In the genomic region with DNA sequence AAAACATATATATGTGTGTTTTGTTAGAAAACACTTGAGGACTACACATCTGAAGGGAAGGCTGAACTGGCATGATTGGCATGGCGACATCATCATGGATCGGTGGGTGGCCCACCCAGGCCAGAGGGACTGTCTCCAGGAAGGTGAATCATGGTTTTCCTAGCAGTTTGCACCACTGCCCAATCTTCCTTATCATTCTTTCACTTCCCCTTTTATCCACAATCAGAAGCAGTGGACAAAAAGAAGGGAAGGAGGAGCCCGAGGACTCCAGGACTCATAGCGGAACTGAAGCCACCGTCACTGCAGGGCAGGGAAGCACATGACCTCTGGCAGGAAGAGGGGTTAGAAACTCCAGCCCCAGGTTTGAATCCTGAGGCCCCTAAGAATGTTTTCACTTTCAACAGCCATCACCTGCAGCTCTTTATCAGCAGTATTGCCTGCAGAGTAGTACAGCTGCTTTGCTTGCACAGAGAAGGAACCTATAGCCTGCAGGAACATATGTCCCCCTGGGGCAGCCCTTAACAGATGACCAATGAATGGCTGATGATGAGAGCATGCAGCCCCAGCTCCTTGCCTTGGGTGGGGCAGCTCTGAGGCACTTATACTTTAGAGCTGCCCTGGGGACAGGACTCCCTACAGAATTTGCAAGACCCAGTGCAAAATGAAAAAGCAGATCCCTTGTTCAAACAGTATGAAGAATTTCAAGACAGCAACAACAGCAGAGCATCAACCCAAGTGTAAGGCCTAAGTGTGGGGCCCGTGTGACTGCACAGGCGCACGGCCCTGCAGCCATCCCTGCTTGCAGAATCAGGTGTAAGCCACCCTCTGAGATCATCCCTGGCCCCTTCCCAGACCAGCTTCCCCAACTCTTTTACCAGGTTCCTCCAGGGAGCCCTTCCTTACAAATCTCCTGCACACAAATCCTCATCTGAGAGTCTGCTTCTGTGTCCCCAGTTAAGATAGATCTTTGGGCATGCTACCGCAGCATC, we compare ENCODE assay signal across 2 cellular contexts.
TF ChIP-seq lines count a peak whose summit lies in the region.

No MANE protein-coding gene starts in this region.

TF ChIP-seq in liver, 16 proteins besides CTCF, POLR2A, EP300 and RAD21 (continued from another document):
- TF ChIP-seq, protein P1, sequence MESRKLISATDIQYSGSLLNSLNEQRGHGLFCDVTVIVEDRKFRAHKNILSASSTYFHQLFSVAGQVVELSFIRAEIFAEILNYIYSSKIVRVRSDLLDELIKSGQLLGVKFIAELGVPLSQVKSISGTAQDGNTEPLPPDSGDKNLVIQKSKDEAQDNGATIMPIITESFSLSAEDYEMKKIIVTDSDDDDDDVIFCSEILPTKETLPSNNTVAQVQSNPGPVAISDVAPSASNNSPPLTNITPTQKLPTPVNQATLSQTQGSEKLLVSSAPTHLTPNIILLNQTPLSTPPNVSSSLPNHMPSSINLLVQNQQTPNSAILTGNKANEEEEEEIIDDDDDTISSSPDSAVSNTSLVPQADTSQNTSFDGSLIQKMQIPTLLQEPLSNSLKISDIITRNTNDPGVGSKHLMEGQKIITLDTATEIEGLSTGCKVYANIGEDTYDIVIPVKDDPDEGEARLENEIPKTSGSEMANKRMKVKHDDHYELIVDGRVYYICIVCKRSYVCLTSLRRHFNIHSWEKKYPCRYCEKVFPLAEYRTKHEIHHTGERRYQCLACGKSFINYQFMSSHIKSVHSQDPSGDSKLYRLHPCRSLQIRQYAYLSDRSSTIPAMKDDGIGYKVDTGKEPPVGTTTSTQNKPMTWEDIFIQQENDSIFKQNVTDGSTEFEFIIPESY (IDR thresholded peaks at IDR 0.05), result no peak
- TF ChIP-seq RXRA (IDR thresholded peaks at IDR 0.05), result no peak

TF ChIP-seq in HepG2, 621 proteins besides CTCF, POLR2A, EP300 and RAD21 (continued from another document):
- TF ChIP-seq ZNF441 (CRISPR knock-in tag; IDR thresholded peaks at IDR 0.05; ENCODE audit: borderline replicate concordance), result no peak
- TF ChIP-seq, protein P2, sequence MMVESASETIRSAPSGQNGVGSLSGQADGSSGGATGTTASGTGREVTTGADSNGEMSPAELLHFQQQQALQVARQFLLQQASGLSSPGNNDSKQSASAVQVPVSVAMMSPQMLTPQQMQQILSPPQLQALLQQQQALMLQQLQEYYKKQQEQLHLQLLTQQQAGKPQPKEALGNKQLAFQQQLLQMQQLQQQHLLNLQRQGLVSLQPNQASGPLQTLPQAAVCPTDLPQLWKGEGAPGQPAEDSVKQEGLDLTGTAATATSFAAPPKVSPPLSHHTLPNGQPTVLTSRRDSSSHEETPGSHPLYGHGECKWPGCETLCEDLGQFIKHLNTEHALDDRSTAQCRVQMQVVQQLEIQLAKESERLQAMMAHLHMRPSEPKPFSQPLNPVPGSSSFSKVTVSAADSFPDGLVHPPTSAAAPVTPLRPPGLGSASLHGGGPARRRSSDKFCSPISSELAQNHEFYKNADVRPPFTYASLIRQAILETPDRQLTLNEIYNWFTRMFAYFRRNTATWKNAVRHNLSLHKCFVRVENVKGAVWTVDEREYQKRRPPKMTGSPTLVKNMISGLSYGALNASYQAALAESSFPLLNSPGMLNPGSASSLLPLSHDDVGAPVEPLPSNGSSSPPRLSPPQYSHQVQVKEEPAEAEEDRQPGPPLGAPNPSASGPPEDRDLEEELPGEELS (CRISPR knock-in tag; IDR thresholded peaks at IDR 0.05), result no peak
- TF ChIP-seq, protein P3, sequence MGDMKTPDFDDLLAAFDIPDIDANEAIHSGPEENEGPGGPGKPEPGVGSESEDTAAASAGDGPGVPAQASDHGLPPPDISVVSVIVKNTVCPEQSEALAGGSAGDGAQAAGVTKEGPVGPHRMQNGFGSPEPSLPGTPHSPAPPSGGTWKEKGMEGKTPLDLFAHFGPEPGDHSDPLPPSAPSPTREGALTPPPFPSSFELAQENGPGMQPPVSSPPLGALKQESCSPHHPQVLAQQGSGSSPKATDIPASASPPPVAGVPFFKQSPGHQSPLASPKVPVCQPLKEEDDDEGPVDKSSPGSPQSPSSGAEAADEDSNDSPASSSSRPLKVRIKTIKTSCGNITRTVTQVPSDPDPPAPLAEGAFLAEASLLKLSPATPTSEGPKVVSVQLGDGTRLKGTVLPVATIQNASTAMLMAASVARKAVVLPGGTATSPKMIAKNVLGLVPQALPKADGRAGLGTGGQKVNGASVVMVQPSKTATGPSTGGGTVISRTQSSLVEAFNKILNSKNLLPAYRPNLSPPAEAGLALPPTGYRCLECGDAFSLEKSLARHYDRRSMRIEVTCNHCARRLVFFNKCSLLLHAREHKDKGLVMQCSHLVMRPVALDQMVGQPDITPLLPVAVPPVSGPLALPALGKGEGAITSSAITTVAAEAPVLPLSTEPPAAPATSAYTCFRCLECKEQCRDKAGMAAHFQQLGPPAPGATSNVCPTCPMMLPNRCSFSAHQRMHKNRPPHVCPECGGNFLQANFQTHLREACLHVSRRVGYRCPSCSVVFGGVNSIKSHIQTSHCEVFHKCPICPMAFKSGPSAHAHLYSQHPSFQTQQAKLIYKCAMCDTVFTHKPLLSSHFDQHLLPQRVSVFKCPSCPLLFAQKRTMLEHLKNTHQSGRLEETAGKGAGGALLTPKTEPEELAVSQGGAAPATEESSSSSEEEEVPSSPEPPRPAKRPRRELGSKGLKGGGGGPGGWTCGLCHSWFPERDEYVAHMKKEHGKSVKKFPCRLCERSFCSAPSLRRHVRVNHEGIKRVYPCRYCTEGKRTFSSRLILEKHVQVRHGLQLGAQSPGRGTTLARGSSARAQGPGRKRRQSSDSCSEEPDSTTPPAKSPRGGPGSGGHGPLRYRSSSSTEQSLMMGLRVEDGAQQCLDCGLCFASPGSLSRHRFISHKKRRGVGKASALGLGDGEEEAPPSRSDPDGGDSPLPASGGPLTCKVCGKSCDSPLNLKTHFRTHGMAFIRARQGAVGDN (CRISPR knock-in tag; IDR thresholded peaks at IDR 0.05), result no peak
- no peak for TF ChIP-seq ARNTL (CRISPR knock-in tag; IDR thresholded peaks at IDR 0.05)
- TF ChIP-seq, protein P4, sequence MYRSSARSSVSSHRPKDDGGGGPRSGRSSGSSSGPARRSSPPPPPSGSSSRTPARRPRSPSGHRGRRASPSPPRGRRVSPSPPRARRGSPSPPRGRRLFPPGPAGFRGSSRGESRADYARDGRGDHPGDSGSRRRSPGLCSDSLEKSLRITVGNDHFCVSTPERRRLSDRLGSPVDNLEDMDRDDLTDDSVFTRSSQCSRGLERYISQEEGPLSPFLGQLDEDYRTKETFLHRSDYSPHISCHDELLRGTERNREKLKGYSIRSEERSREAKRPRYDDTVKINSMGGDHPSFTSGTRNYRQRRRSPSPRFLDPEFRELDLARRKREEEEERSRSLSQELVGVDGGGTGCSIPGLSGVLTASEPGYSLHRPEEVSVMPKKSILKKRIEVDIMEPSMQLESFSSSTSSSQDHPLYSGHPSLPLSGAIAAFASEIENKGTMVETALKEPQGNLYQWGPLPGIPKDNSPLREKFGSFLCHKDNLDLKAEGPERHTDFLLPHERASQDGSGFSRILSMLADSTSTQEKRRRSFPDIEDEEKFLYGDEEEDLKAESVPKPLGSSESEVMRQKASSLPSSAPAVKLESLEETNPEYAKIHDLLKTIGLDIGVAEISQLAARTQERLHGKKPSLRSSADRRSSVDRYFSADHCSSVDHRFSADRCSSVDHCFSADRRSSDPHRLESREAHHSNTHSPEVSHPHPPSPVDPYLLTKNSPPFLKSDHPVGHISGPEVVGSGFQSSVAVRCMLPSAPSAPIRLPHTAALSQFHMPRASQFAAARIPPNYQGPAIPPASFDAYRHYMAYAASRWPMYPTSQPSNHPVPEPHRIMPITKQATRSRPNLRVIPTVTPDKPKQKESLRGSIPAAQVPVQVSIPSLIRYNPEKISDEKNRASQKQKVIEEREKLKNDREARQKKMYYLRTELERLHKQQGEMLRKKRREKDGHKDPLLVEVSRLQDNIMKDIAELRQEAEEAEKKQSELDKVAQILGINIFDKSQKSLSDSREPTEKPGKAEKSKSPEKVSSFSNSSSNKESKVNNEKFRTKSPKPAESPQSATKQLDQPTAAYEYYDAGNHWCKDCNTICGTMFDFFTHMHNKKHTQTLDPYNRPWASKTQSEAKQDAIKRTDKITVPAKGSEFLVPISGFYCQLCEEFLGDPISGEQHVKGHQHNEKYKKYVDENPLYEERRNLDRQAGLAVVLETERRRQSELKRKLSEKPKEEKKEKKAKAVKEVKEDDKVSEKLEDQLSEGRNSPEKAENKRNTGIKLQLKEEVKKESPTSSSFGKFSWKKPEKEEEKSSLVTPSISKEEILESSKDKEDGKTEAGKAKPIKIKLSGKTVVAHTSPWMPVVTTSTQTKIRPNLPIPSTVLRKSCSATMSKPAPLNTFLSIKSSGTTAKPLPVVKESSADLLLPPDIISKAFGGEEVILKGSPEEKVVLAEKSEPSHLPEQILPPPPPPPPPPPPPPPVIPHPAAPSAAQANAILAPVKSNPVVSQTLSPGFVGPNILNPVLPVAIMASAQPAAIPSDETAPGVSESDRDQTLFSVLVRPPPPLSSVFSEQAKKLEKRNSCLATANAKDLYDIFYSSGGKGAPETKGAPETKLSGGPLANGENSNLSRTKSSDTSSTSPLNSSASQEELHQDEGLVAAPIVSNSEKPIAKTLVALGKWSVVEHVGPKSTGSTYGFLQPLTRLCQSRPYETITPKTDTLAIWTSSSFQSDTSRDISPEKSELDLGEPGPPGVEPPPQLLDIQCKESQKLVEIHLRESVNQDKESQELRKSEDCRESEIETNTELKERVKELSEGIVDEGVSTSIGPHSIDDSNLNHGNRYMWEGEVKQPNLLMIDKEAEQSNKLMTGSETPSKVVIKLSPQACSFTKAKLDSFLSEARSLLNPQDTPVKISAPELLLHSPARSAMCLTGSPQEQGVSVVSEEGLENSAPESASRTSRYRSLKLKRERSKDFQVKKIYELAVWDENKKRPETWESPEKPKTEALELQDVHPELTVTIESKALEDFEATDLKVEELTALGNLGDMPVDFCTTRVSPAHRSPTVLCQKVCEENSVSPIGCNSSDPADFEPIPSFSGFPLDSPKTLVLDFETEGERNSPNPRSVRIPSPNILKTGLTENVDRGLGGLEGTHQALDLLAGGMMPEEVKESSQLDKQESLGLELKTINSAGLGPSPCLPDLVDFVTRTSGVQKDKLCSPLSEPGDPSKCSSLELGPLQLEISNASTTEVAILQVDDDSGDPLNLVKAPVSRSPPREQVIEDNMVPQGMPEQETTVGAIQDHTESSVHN (CRISPR knock-in tag; IDR thresholded peaks at IDR 0.05), result no peak
- no peak for TF ChIP-seq MEIS1 (CRISPR knock-in tag; IDR thresholded peaks at IDR 0.05; ENCODE audit: borderline replicate concordance)
- TF ChIP-seq ERF (CRISPR knock-in tag; IDR thresholded peaks at IDR 0.05), result no peak
- TF ChIP-seq, protein P5, sequence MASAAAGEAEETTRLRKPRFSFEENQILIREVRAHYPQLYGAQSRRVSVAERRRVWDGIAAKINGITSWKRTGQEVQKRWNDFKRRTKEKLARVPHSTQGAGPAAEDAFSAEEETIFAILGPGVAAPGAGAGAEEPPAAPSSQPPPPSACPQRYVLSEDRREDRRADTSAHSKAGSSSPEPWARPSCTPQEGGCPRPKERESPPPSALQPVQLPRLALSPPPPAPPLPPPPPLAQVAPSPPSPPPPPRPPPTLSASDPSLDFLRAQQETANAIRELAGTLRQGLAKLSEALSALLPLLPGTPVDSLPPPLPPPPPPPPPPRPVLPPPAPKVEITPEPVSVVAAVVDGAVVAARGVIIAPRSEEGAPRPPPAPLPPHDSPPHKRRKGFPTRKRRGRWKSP (CRISPR knock-in tag; IDR thresholded peaks at IDR 0.05), result no peak
- no peak for TF ChIP-seq ZNF7 (CRISPR knock-in tag; IDR thresholded peaks at IDR 0.05)
- no peak for TF ChIP-seq FOXP1 (IDR thresholded peaks at IDR 0.05)
- TF ChIP-seq FOXP1 (CRISPR knock-in tag; IDR thresholded peaks at IDR 0.05), result no peak
- TF ChIP-seq, protein P6, sequence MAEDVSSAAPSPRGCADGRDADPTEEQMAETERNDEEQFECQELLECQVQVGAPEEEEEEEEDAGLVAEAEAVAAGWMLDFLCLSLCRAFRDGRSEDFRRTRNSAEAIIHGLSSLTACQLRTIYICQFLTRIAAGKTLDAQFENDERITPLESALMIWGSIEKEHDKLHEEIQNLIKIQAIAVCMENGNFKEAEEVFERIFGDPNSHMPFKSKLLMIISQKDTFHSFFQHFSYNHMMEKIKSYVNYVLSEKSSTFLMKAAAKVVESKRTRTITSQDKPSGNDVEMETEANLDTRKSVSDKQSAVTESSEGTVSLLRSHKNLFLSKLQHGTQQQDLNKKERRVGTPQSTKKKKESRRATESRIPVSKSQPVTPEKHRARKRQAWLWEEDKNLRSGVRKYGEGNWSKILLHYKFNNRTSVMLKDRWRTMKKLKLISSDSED (CRISPR knock-in tag; IDR thresholded peaks at IDR 0.05), result no peak
- TF ChIP-seq ZBTB7B (CRISPR knock-in tag; IDR thresholded peaks at IDR 0.05), result no peak
- TF ChIP-seq ARNT2 (CRISPR knock-in tag; IDR thresholded peaks at IDR 0.05; ENCODE audit: low read depth), result no peak
